27 cellular contexts compared by ENCODE assay signal in genomic region chr19:47438793-47439220, GRCh38. TPM values are rescaled to one million over a fixed set of nuclear protein-coding genes. Genes with fewer than 3 reads are reported as not detected.
DNase-seq lines count a peak whose midpoint lies in the region; ATAC-seq and TF ChIP-seq lines count a peak whose summit lies in the region.
"Had no signal": no experiment of that assay in that cellular context is flagged by ENCODE, and none has a peak within 500 bp of the region (broad histone marks: within the 10 kb centered on the region; RNA-seq: fewer than 3 reads in every experiment).

No MANE protein-coding gene starts in this region.

- H3K4me1 ChIP-seq in Karpas-422 (ENCODE audit: low read length) (peaks cover 7% of the 10 kb centered on the region; the same call in 1 of the 2 replicates), trophoblast cell (ENCODE audit: control insufficient read depth in 1 of 2, insufficient read depth in 2 of 2, low read length in 2 of 2) (no peaks in the 10 kb centered on the region)
- H3K4me1 ChIP-seq: psoas muscle, testis had no signal

- H3K4me2 ChIP-seq in Karpas-422 (ENCODE audit: low read depth, low read length, poor library complexity, severe bottlenecking) = no peak overlapping the region
- H3K4me2 ChIP-seq in trophoblast cell (ENCODE audit: low read length) = no peak overlapping the region

- DNase-seq in DMS53 (lab: John Stamatoyannopoulos, UW) (peak; percentile 63), DMS53 treated with DMSO at 0.1 percent for 48 hours (lab: John Stamatoyannopoulos, UW; ENCODE audit: unreplicated experiment) (no peak), Karpas-422 (peak; percentile 62), trophoblast cell (peak; percentile 34 to 54), progenitor cell of endocrine pancreas (ENCODE audit: low spot score, unreplicated experiment) (no peak)
- DNase-seq in stimulated activated CD4-positive, alpha-beta T cell treated with anti-CD3 and anti-CD28 coated beads, Interleukin-12 subunit alpha, Interleukin-12 subunit beta, amount 100 ng/mL, for 4 hours = no peak
- DNase-seq in activated T-cell treated with anti-CD3 and anti-CD28 coated beads, Interleukin-2, amount 50 U/mL, for 48 hours = no peak
- DNase-seq: activated CD8-positive, alpha-beta T cell treated with anti-CD3 and anti-CD28 coated beads for 36 hours; activated gamma-delta T cell treated with Interleukin-2 at 50 U/mL for 16 hours; activated T-cell treated with anti-CD3 and anti-CD28 coated beads for 4 hours; AML-193; CD8-positive, alpha-beta memory T cell; Kasumi-1; kidney; NCI-H1048; NCI-H2029 treated with DMSO at 0.1 percent for 48 hours; psoas muscle; stimulated activated CD4-positive, alpha-beta T cell treated with anti-CD3 and anti-CD28 coated beads, Interleukin-2, amount 100 ng/mL, for 24 hours; SW 1271; testis had no signal

- no peak overlapping the region for H4K8ac ChIP-seq in trophoblast cell (ENCODE audit: low read depth, low read length)

- H2BK120ac ChIP-seq in trophoblast cell (ENCODE audit: insufficient read depth, low read length, poor library complexity) = no peak overlapping the region

- no peak overlapping the region for H3K4me3 ChIP-seq in Karpas-422 (ENCODE audit: low read length)
- no peak overlapping the region for H3K4me3 ChIP-seq in trophoblast cell (ENCODE audit: low read depth, low read length)
- H3K4me3 ChIP-seq: coronary artery, psoas muscle, testis had no signal

- H3K27ac ChIP-seq in Karpas-422 (ENCODE audit: low read length) (no peak overlapping the region), trophoblast cell (ENCODE audit: low read depth, low read length) (no peak overlapping the region)
- H3K27ac ChIP-seq: 22Rv1, coronary artery, psoas muscle, testis had no signal

- peaks cover 54% of the 10 kb centered on the region for H3K27me3 Mint-ChIP-seq in activated T-helper 17 cell treated with anti-CD3 and anti-CD28 coated beads, Interleukin-2, amount 50 U/mL, for 72 hours
- peaks cover 52% of the 10 kb centered on the region for H3K27me3 Mint-ChIP-seq in progenitor cell of endocrine pancreas

- no peak overlapping the region for H3K4me3 Mint-ChIP-seq in activated T-helper 17 cell treated with anti-CD3 and anti-CD28 coated beads, Interleukin-2, amount 50 U/mL, for 72 hours
- no peak overlapping the region for H3K4me3 Mint-ChIP-seq in progenitor cell of endocrine pancreas (ENCODE audit: low read depth)
- H3K4me3 Mint-ChIP-seq: activated CD8-positive, alpha-beta T cell treated with anti-CD3 and anti-CD28 coated beads for 36 hours; brain; CD8-positive, alpha-beta memory T cell; stimulated activated memory B cell treated with anti-CD40 and anti-IgM and Interleukin-4, amounts not matched to agents 10 μg/mL and 1 μg/mL and 100 μg/mL, for 72 hours had no signal

- WGBS in trophoblast cell (ENCODE audit: extremely low coverage, insufficient coverage, insufficient read length) = no CpG with 5 or more reads among the region's 5 CpGs

- H3K23ac ChIP-seq in trophoblast cell (ENCODE audit: low read length) = no peak overlapping the region

- H3K36me3 ChIP-seq in Karpas-422 (ENCODE audit: insufficient read depth, low read length) = no peaks in the 10 kb centered on the region
- H3K36me3 ChIP-seq in trophoblast cell (ENCODE audit: control insufficient read depth in 1 of 2, insufficient read depth in 2 of 2, low read length in 2 of 2) = no peaks in the 10 kb centered on the region

- no peak overlapping the region for H4K12ac ChIP-seq in trophoblast cell (ENCODE audit: low read depth, low read length)

- H3K27me3 ChIP-seq in Karpas-422 (ENCODE audit: low read length) (no peaks in the 10 kb centered on the region), trophoblast cell (ENCODE audit: insufficient read depth, low read length) (peaks cover 2% of the 10 kb centered on the region)
- H3K27me3 ChIP-seq: testis had no signal

- TF ChIP-seq CTCF in progenitor cell of endocrine pancreas (IDR thresholded peaks at IDR 0.05; ENCODE audit: unreplicated experiment) = no peak

- peak overlapping the region; percentile 1 for H3K27ac Mint-ChIP-seq in activated T-helper 17 cell treated with anti-CD3 and anti-CD28 coated beads, Interleukin-2, amount 50 U/mL, for 72 hours
- no peak overlapping the region for H3K27ac Mint-ChIP-seq in progenitor cell of endocrine pancreas
- H3K27ac Mint-ChIP-seq: activated CD8-positive, alpha-beta T cell treated with anti-CD3 and anti-CD28 coated beads for 36 hours; brain; stimulated activated memory B cell treated with anti-CD40 and anti-IgM and Interleukin-4, amounts not matched to agents 10 μg/mL and 1 μg/mL and 100 μg/mL, for 72 hours had no signal

- no peaks in the 10 kb centered on the region for H3K79me1 ChIP-seq in trophoblast cell (ENCODE audit: low read length)

- H2BK12ac ChIP-seq in trophoblast cell (ENCODE audit: low read length) = no peak overlapping the region

- no peak overlapping the region for H3K14ac ChIP-seq in trophoblast cell (ENCODE audit: low read length)

- no peak overlapping the region for H3K4ac ChIP-seq in trophoblast cell (ENCODE audit: low read depth, low read length)

- H3K36me3 Mint-ChIP-seq in activated T-helper 17 cell treated with anti-CD3 and anti-CD28 coated beads, Interleukin-2, amount 50 U/mL, for 72 hours (ENCODE audit: low read depth) = no peaks in the 10 kb centered on the region
- H3K36me3 Mint-ChIP-seq in progenitor cell of endocrine pancreas (ENCODE audit: insufficient read depth) = no peaks in the 10 kb centered on the region
- H3K36me3 Mint-ChIP-seq: CD8-positive, alpha-beta memory T cell; stimulated activated memory B cell treated with anti-CD40 and anti-IgM and Interleukin-4, amounts not matched to agents 10 μg/mL and 1 μg/mL and 100 μg/mL, for 72 hours had no signal

- peaks cover 17% of the 10 kb centered on the region for H3K4me1 Mint-ChIP-seq in activated T-helper 17 cell treated with anti-CD3 and anti-CD28 coated beads, Interleukin-2, amount 50 U/mL, for 72 hours
- H3K4me1 Mint-ChIP-seq in progenitor cell of endocrine pancreas (ENCODE audit: low read depth) = no peaks in the 10 kb centered on the region

- no peak overlapping the region for H4K91ac ChIP-seq in trophoblast cell (ENCODE audit: low read depth, low read length)

- no peaks in the 10 kb centered on the region for H3K9me3 Mint-ChIP-seq in activated T-helper 17 cell treated with anti-CD3 and anti-CD28 coated beads, Interleukin-2, amount 50 U/mL, for 72 hours
- no peaks in the 10 kb centered on the region for H3K9me3 Mint-ChIP-seq in progenitor cell of endocrine pancreas (ENCODE audit: low read depth)
- H3K9me3 Mint-ChIP-seq: activated CD8-positive, alpha-beta T cell treated with anti-CD3 and anti-CD28 coated beads for 36 hours; CD8-positive, alpha-beta memory T cell; stimulated activated memory B cell treated with anti-CD40 and anti-IgM and Interleukin-4, amounts not matched to agents 10 μg/mL and 1 μg/mL and 100 μg/mL, for 72 hours had no signal

- H2AFZ ChIP-seq in Karpas-422 (ENCODE audit: low read length) (no peak overlapping the region), trophoblast cell (ENCODE audit: insufficient read depth, low read length, poor library complexity) (no peak overlapping the region)

- H3K9ac ChIP-seq in Karpas-422 (ENCODE audit: low read length) (no peak overlapping the region), trophoblast cell (ENCODE audit: low read length) (no peak overlapping the region)

- H3K79me2 ChIP-seq in Karpas-422 (ENCODE audit: low read length) (no peaks in the 10 kb centered on the region), trophoblast cell (ENCODE audit: control insufficient read depth, insufficient read depth, low read length, poor library complexity) (no peaks in the 10 kb centered on the region)

- no peak for ATAC-seq in activated T-helper 17 cell treated with anti-CD3 and anti-CD28 coated beads, Interleukin-2, amount 50 U/mL, for 72 hours (replicated peaks)
- ATAC-seq: activated CD8-positive, alpha-beta T cell treated with anti-CD3 and anti-CD28 coated beads for 36 hours; psoas muscle; stimulated activated memory B cell treated with anti-CD40 and anti-IgM and Interleukin-4, amounts not matched to agents 10 μg/mL and 1 μg/mL and 100 μg/mL, for 72 hours had no signal

- H2BK5ac ChIP-seq in trophoblast cell (ENCODE audit: low read depth, low read length, poor library complexity) = no peak overlapping the region

- H3K9me2 ChIP-seq in Karpas-422 (replicated peaks; ENCODE audit: insufficient read depth, low read length) = no peaks in the 10 kb centered on the region

- H4K20me1 ChIP-seq in Karpas-422 (ENCODE audit: insufficient read depth, low read depth, low read length) = no peaks in the 10 kb centered on the region

- H2AK5ac ChIP-seq in trophoblast cell (ENCODE audit: low read length) = no peak overlapping the region

- H3K9me3 ChIP-seq in Karpas-422 (ENCODE audit: low read length) = no peaks in the 10 kb centered on the region
- H3K9me3 ChIP-seq in trophoblast cell (ENCODE audit: insufficient read depth, low read depth, low read length) = no peaks in the 10 kb centered on the region
- H3K9me3 ChIP-seq: psoas muscle, testis had no signal

- no peak overlapping the region for H3K18ac ChIP-seq in trophoblast cell (ENCODE audit: low read length)

RNA-seq across cellular contexts. Expression of gene MEIS3, which starts 19.5 kb away (rescaled TPM):
- total RNA-seq in Karpas-422 (2014; rRNA removed; shearing (Covaris generic); ENCODE audit: low replicate concordance) = 3.3 and 11.2 TPM in 2 replicates
- under 1 TPM in 1 of 2 donors, not detected in 1; 0.39 TPM for total RNA-seq in activated T-helper 17 cell treated with anti-CD3 and anti-CD28 coated beads, Interleukin-2, amount 50 U/mL, for 72 hours
- polyA plus RNA-seq in trophoblast cell (2013) = 6.2 and 6.4 TPM in 2 replicates
- 25.5 and 30.8 TPM in 2 replicates for total RNA-seq in progenitor cell of endocrine pancreas
- total RNA-seq: activated CD8-positive, alpha-beta T cell treated with anti-CD3 and anti-CD28 coated beads for 36 hours; CD8-positive, alpha-beta memory T cell had no signal
- polyA plus RNA-seq: CD8-positive, alpha-beta memory T cell had no signal

RNA-seq across cellular contexts. Expression of gene SLC8A2, which starts 32.9 kb away (rescaled TPM):
- total RNA-seq in Karpas-422 (2014; rRNA removed; shearing (Covaris generic); ENCODE audit: low replicate concordance) = 0.22 TPM in 1 of 2 replicates, not detected in the other
- under 1 TPM; 0.06 to 0.50 TPM for total RNA-seq in activated T-helper 17 cell treated with anti-CD3 and anti-CD28 coated beads, Interleukin-2, amount 50 U/mL, for 72 hours
- polyA plus RNA-seq in trophoblast cell (2013) = 0.29 and 0.47 TPM in 2 replicates
- 1.2 and 1.4 TPM in 2 replicates for total RNA-seq in progenitor cell of endocrine pancreas
- total RNA-seq: CD8-positive, alpha-beta memory T cell; lung microvascular endothelial cell; NCI-H460 had no signal
- polyA plus RNA-seq: CD8-positive, alpha-beta memory T cell had no signal

RNA-seq across cellular contexts. Expression of gene KPTN, which starts 45.2 kb away (rescaled TPM):
- total RNA-seq in Karpas-422 (2014; rRNA removed; shearing (Covaris generic); ENCODE audit: low replicate concordance) = 6.2 and 11.1 TPM in 2 replicates
- 10 to 100 TPM; 12.9 to 17.7 TPM for total RNA-seq in activated T-helper 17 cell treated with anti-CD3 and anti-CD28 coated beads, Interleukin-2, amount 50 U/mL, for 72 hours
- 11.2 TPM in 2 replicates for polyA plus RNA-seq in trophoblast cell (2013)
- 29.9 and 30.5 TPM in 2 replicates for total RNA-seq in progenitor cell of endocrine pancreas

Comparison
In these comparisons a context has a peak if more than half of its experiments do, and no peak if none do; other contexts are left out.
1. DNase-seq: peak in DMS53 (single experiment), Karpas-422 (single experiment) and trophoblast cell (2 of 2); none in DMS53 treated with DMSO at 0.1 percent for 48 hours (single experiment), stimulated activated CD4-positive, alpha-beta T cell treated with anti-CD3 and anti-CD28 coated beads, Interleukin-12 subunit alpha, Interleukin-12 subunit beta, amount 100 ng/mL, for 4 hours (single experiment), progenitor cell of endocrine pancreas (single experiment) and activated T-cell treated with anti-CD3 and anti-CD28 coated beads, Interleukin-2, amount 50 U/mL, for 48 hours (0 of 2).